In genomic region chr6:129645371-129646139, GRCh38 we compare ENCODE assay signal across 14 cellular contexts.
DNase-seq lines count a peak whose midpoint lies in the region; TF ChIP-seq lines count a peak whose summit lies in the region.
"Had no signal": no experiment of that assay in that cellular context is flagged by ENCODE, and none has a peak within 500 bp of the region (broad histone marks: within the 10 kb centered on the region; RNA-seq: fewer than 3 reads in every experiment).

No MANE protein-coding gene starts in this region.

- POLR2A ChIA-PET in AG04450 (lab: Yijun Ruan, JAX) (interaction anchor here (1.0 kb wide), 1 partner anchor 67 kb away, joined by 3 read pairs; no protein-coding TSS in a partner anchor), SK-N-SH (lab: Yijun Ruan, JAX) (no interaction called here)

- TF ChIP-seq CTCF in AG04450 (IDR thresholded peaks at IDR 0.05; ENCODE audit: low read depth, low read length) (no peak), SK-N-SH (IDR thresholded peaks at IDR 0.05) (no peak), nephron (IDR thresholded peaks at IDR 0.05; ENCODE audit: unreplicated experiment in 3 of 3) (no peak)

- H3K9me2 ChIP-seq in SK-N-SH: no peaks in the 10 kb centered on the region

- TF ChIP-seq EP300 in SK-N-SH (IDR thresholded peaks at IDR 0.05; ENCODE audit: borderline replicate concordance in 1 of 2, low read depth in 1 of 2, low read length in 1 of 2): no peak

- H3K27me3 ChIP-seq in AG04450 (ENCODE audit: control insufficient read depth, insufficient read depth, low read length) (no peaks in the 10 kb centered on the region), SK-N-SH (ENCODE audit: insufficient read depth) (no peaks in the 10 kb centered on the region)

- no peak overlapping the region for H3K4me3 ChIP-seq in AG04450 (ENCODE audit: low read depth, low read length)
- H3K4me3 ChIP-seq in SK-N-SH (ENCODE audit: low read depth in 2 of 2, low read length in 1 of 2): no peak overlapping the region
- H3K4me3 ChIP-seq: lung had no signal

- peak overlapping the region; percentile 38 for H3K4me2 ChIP-seq in SK-N-SH

- no peak for TF ChIP-seq RAD21 in SK-N-SH (IDR thresholded peaks at IDR 0.05; ENCODE audit: low read length)

- peak overlapping the region; percentile 31 to 35 (median 31) for H3K4me3 Mint-ChIP-seq in nephron
- no peak overlapping the region for H3K4me3 Mint-ChIP-seq in activated CD4-positive, alpha-beta T cell treated with anti-CD3 and anti-CD28 coated beads, Interleukin-2, amount 10 ng/mL, durations not matched to agents 24 days and 14 days
- H3K4me3 Mint-ChIP-seq: activated B cell treated with CpG ODN at 0.5 μM for 24 hours had no signal

- H3K9ac ChIP-seq in SK-N-SH: peak overlapping the region; percentile 18; the same call in 1 of the 2 replicates

- H3K79me2 ChIP-seq in SK-N-SH (ENCODE audit: insufficient read depth): peaks cover 93% of the 10 kb centered on the region

- DNase-seq in AG04450 (ENCODE audit: low read depth, low spot score): no peak
- no peak for DNase-seq in SK-N-SH
- DNase-seq in fibroblast of gingiva (ENCODE audit: low read depth): peak; percentile 74
- DNase-seq in head of caudate nucleus: no peak
- DNase-seq in SKM-1 treated with dmso at 0.1 percent for 144 hours (lab: John Stamatoyannopoulos, UW; ENCODE audit: unreplicated experiment): no peak
- no peak for DNase-seq in nucleus accumbens (lab: John Stamatoyannopoulos, UW)
- DNase-seq in activated CD4-positive, alpha-beta T cell treated with anti-CD3 and anti-CD28 coated beads, Interleukin-2, amount 10 ng/mL, durations not matched to agents 24 days and 14 days: no peak
- DNase-seq: activated B cell treated with CpG ODN at 0.5 μM for 24 hours; activated naive CD4-positive, alpha-beta T cell treated with Interleukin-2 at 50 U/mL for 16 hours; erythroblast; NCI-H1417; small intestine had no signal

- no peak overlapping the region for H2AFZ ChIP-seq in SK-N-SH (ENCODE audit: low read depth)

- H3K27ac ChIP-seq in AG04450 (ENCODE audit: low read depth, low read length) (peak overlapping the region; percentile 47), SK-N-SH (ENCODE audit: low read depth in 2 of 2, low read length in 1 of 2) (peak overlapping the region; percentile 86 to 91)

- H3K4me1 ChIP-seq in SK-N-SH (ENCODE audit: control insufficient read depth in 1 of 2, insufficient read depth in 2 of 2, low read depth in 1 of 2, low read length in 1 of 2): peaks cover 3 to 49% of the 10 kb centered on the region in 2 experiments

- H3K36me3 Mint-ChIP-seq in nephron (ENCODE audit: low read depth): no peaks in the 10 kb centered on the region
- peaks cover 6% of the 10 kb centered on the region for H3K36me3 Mint-ChIP-seq in activated CD4-positive, alpha-beta T cell treated with anti-CD3 and anti-CD28 coated beads, Interleukin-2, amount 10 ng/mL, durations not matched to agents 24 days and 14 days (ENCODE audit: low read depth)

- H3K9me3 ChIP-seq in AG04450 (ENCODE audit: control insufficient read depth, insufficient read depth, low read length) (no peaks in the 10 kb centered on the region), SK-N-SH (no peaks in the 10 kb centered on the region)

- peaks cover 0 to 17% of the 10 kb centered on the region in 2 experiments for H3K36me3 ChIP-seq in SK-N-SH (replicated peaks in 1 of 2; ENCODE audit: control insufficient read depth in 1 of 2, insufficient read depth in 2 of 2, low read length in 1 of 2)

- H3K4me1 Mint-ChIP-seq in nephron: peaks cover 57% of the 10 kb centered on the region
- H3K4me1 Mint-ChIP-seq in activated CD4-positive, alpha-beta T cell treated with anti-CD3 and anti-CD28 coated beads, Interleukin-2, amount 10 ng/mL, durations not matched to agents 24 days and 14 days: peaks cover 2% of the 10 kb centered on the region
- H3K4me1 Mint-ChIP-seq: activated B cell treated with CpG ODN at 0.5 μM for 24 hours had no signal

- 58% methylated on average over 6 of the region's 6 CpGs for WGBS in SK-N-SH (ENCODE audit: low lambda C conversion rate)

- no peaks in the 10 kb centered on the region for H3K9me3 Mint-ChIP-seq in nephron
- no peaks in the 10 kb centered on the region for H3K9me3 Mint-ChIP-seq in activated CD4-positive, alpha-beta T cell treated with anti-CD3 and anti-CD28 coated beads, Interleukin-2, amount 10 ng/mL, durations not matched to agents 24 days and 14 days
- H3K9me3 Mint-ChIP-seq: activated B cell treated with CpG ODN at 0.5 μM for 24 hours had no signal

- H3F3A ChIP-seq in SK-N-SH (replicated peaks; ENCODE audit: insufficient read depth): peaks cover 66% of the 10 kb centered on the region

- intact Hi-C loops in head of caudate nucleus (cut with DNase I): no loop called here
- intact Hi-C loops in activated CD4-positive, alpha-beta T cell treated with anti-CD3 and anti-CD28 coated beads, Interleukin-2, amount 10 ng/mL, durations not matched to agents 24 days and 14 days (cut with micrococcal nuclease): no loop called here

- peak overlapping the region; percentile 88 to 93 (median 92) for H3K27ac Mint-ChIP-seq in nephron
- no peak overlapping the region for H3K27ac Mint-ChIP-seq in activated CD4-positive, alpha-beta T cell treated with anti-CD3 and anti-CD28 coated beads, Interleukin-2, amount 10 ng/mL, durations not matched to agents 24 days and 14 days
- H3K27ac Mint-ChIP-seq: activated B cell treated with CpG ODN at 0.5 μM for 24 hours had no signal

- H3K27me3 Mint-ChIP-seq in nephron (ENCODE audit: low read depth): no peaks in the 10 kb centered on the region
- H3K27me3 Mint-ChIP-seq in activated CD4-positive, alpha-beta T cell treated with anti-CD3 and anti-CD28 coated beads, Interleukin-2, amount 10 ng/mL, durations not matched to agents 24 days and 14 days: peaks cover 10% of the 10 kb centered on the region
- H3K27me3 Mint-ChIP-seq: activated B cell treated with CpG ODN at 0.5 μM for 24 hours had no signal

- H4K20me1 ChIP-seq in SK-N-SH (ENCODE audit: insufficient read depth): no peaks in the 10 kb centered on the region

- CTCF ChIA-PET in AG04450 (lab: Charles Lee) (interaction anchor here (1.0 kb wide), 1 partner anchor 49 kb away, joined by 3 read pairs; no protein-coding TSS in a partner anchor), SK-N-SH (lab: Yijun Ruan, JAX) (no interaction called here)

TF ChIP-seq in SK-N-SH, 30 proteins besides CTCF, POLR2A, EP300 and RAD21:
- TF ChIP-seq NRF1 (IDR thresholded peaks at IDR 0.05; ENCODE audit: low read depth, low read length): no peak
- TF ChIP-seq, protein P1, sequence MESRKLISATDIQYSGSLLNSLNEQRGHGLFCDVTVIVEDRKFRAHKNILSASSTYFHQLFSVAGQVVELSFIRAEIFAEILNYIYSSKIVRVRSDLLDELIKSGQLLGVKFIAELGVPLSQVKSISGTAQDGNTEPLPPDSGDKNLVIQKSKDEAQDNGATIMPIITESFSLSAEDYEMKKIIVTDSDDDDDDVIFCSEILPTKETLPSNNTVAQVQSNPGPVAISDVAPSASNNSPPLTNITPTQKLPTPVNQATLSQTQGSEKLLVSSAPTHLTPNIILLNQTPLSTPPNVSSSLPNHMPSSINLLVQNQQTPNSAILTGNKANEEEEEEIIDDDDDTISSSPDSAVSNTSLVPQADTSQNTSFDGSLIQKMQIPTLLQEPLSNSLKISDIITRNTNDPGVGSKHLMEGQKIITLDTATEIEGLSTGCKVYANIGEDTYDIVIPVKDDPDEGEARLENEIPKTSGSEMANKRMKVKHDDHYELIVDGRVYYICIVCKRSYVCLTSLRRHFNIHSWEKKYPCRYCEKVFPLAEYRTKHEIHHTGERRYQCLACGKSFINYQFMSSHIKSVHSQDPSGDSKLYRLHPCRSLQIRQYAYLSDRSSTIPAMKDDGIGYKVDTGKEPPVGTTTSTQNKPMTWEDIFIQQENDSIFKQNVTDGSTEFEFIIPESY (IDR thresholded peaks at IDR 0.05; ENCODE audit: borderline replicate concordance, low read depth): no peak
- TF ChIP-seq TCF12 (IDR thresholded peaks at IDR 0.05): no peak
- TF ChIP-seq FOXM1 (IDR thresholded peaks at IDR 0.05; ENCODE audit: low read depth): no peak
- no peak for TF ChIP-seq RCOR1 (IDR thresholded peaks at IDR 0.05; ENCODE audit: low read length)
- no peak for TF ChIP-seq YY1 (IDR thresholded peaks at IDR 0.05; ENCODE audit: low read depth)
- no peak for TF ChIP-seq RFX5 (IDR thresholded peaks at IDR 0.05; ENCODE audit: low read length)
- TF ChIP-seq POLR2AphosphoS5 (IDR thresholded peaks at IDR 0.05; ENCODE audit: low read depth, low read length): 0 out of 2 replicates have a peak, but pooled peaks have one; percentile 8
- no peak for TF ChIP-seq IRF3 (IDR thresholded peaks at IDR 0.05; ENCODE audit: low read depth, low read length)
- TF ChIP-seq FOSL2 (IDR thresholded peaks at IDR 0.05; ENCODE audit: borderline replicate concordance, low read depth): 0 out of 2 replicates have a peak, but pooled peaks have one; percentile 2
